ENCODE assay signal across 8 cellular contexts in the genomic region with DNA sequence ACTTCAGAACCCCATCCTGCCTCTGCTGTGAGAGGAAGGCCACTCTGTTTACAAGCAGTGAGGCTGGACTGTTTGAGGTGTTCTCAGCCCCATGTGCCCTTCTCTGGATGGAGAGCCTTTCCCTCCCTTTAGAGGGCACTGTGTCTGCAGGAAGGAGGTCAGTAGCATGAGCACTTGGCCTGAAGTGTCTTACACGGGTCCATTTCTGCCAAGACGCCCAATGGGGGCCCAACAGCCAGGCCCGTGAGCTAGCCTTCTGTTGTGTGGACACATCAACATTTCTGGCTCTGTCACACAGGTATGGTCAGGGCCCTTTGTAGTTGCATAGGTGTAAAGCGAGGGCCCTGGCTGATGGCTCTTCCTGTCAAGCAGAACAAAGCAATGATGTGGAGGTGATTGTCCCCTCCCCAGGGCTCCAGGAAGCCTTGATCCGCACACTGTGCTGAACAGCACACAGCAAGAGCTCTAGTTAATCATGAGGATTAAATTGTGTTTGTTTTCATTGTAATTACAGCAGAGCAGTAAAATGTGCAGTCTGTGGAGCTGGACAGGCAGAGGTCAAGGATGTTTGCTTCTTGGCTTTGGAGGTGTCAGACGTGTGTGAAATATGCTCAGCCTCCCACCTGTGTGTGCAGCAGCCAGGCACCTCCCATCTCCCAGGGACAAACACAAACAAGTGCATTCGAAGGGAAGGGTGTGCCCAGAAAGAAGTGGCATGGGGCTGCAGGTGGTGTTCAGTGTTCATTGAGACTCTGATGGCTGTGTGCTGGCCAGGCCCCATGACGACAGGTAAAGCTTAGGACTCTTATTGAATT.
DNase-seq lines count a peak whose midpoint lies in the region; ATAC-seq and TF ChIP-seq lines count a peak whose summit lies in the region.

No MANE protein-coding gene starts in this region.

- CTCF ChIA-PET in PC-3 (lab: Charles Lee), result no interaction called here
- CTCF ChIA-PET in T-cell (lab: Charles Lee), result no interaction called here

- H3K27ac Mint-ChIP-seq in T-cell, result peak overlapping the region in 1 of 2 donors; percentile 24
- H3K27ac Mint-ChIP-seq in immature natural killer cell, result no peak overlapping the region

- H3K9me3 Mint-ChIP-seq in T-cell (no peaks in the 10 kb centered on the region), immature natural killer cell (no peaks in the 10 kb centered on the region)

- H3K4me3 ChIP-seq in AG10803 (ENCODE audit: low read length) (no peak overlapping the region), PC-3 (ENCODE audit: low read length) (no peak overlapping the region), uterus (no peak overlapping the region)

- TF ChIP-seq POLR2A in uterus (IDR thresholded peaks at IDR 0.05), result no peak

- no peaks in the 10 kb centered on the region for H3F3A ChIP-seq in PC-3 (ENCODE audit: low read length, unreplicated experiment)

- TF ChIP-seq CTCF in AG10803 (conservative IDR thresholded peaks at IDR 0.05; ENCODE audit: low read length), result peak; percentile 39
- peak; percentile 51 for TF ChIP-seq CTCF in PC-3 (conservative IDR thresholded peaks at IDR 0.05; ENCODE audit: low read depth, low read length)
- peak in 1 of 4 experiments; percentile 5 for TF ChIP-seq CTCF in uterus (IDR thresholded peaks at IDR 0.05)

- H3K4me3 Mint-ChIP-seq in T-cell (no peak overlapping the region), immature natural killer cell (no peak overlapping the region)

- H3K27ac ChIP-seq in PC-3 (ENCODE audit: low read length) (no peak overlapping the region), uterus (no peak overlapping the region)

- H3K36me3 Mint-ChIP-seq in T-cell, result no peaks in the 10 kb centered on the region
- H3K36me3 Mint-ChIP-seq in immature natural killer cell, result no peaks in the 10 kb centered on the region

- no TSS peak for BruUV-seq in PC-3 (replicated peaks; lab: Mats Ljungman, UMichigan)

- intact Hi-C loops in PC-3 (cut with micrococcal nuclease), result no loop called here
- intact Hi-C loops in uterus (cut with DNase I; ENCODE audit: low total_unique reads), result no loop called here

- no peaks in the 10 kb centered on the region for H3K36me3 ChIP-seq in PC-3 (ENCODE audit: low read depth, low read length)
- H3K36me3 ChIP-seq in uterus, result no peaks in the 10 kb centered on the region

- H3K27me3 ChIP-seq in PC-3 (ENCODE audit: low read length) (no peaks in the 10 kb centered on the region), uterus (no peaks in the 10 kb centered on the region)

- ATAC-seq in PC-3 (peak; percentile 60; the same call in 1 of the 2 replicates), T-cell (replicated peaks in 1 of 4) (no peak)

- H3K9ac ChIP-seq in PC-3 (ENCODE audit: low read length), result no peak overlapping the region

- H2AFZ ChIP-seq in PC-3 (ENCODE audit: low read length), result no peak overlapping the region

- DNase-seq in AG10803 (ENCODE audit: low read depth) (peak; percentile 13), H4 (ENCODE audit: low spot score) (peak; percentile 43), PC-3 (peak; percentile 18), iPS-NIHi7 (ENCODE audit: extremely low spot score) (peak; percentile 56), T-cell (no peak), uterus (no peak), immature natural killer cell (no peak)
- DNase-seq in activated CD4-positive, CD25-positive, alpha-beta regulatory T cell treated with anti-CD3 and anti-CD28 coated beads, Interleukin-2, amount 50 U/mL, for 72 hours, result no peak

- H3K9me3 ChIP-seq in PC-3 (ENCODE audit: low read length), result no peaks in the 10 kb centered on the region
- H3K9me3 ChIP-seq in uterus, result no peaks in the 10 kb centered on the region

- H3K79me2 ChIP-seq in PC-3 (ENCODE audit: low read length), result peaks cover 40% of the 10 kb centered on the region

- peaks cover 0 to 2% of the 10 kb centered on the region in 2 donors for H3K27me3 Mint-ChIP-seq in T-cell
- peaks cover 0 to 10% (median 3%) of the 10 kb centered on the region in 3 donors for H3K27me3 Mint-ChIP-seq in immature natural killer cell (ENCODE audit: low read depth in 3 of 3)

- POLR2A ChIA-PET in PC-3 (lab: Charles Lee; ENCODE audit: unreplicated experiment), result no interaction called here
- POLR2A ChIA-PET in T-cell (lab: Charles Lee), result no interaction called here

- peaks cover 7 to 32% (median 19%) of the 10 kb centered on the region in 3 donors for H3K4me1 Mint-ChIP-seq in T-cell
- peaks cover 0 to 3% of the 10 kb centered on the region in 2 donors for H3K4me1 Mint-ChIP-seq in immature natural killer cell

- H3K4me2 ChIP-seq in PC-3 (ENCODE audit: low read length), result no peak overlapping the region

- H3K4me1 ChIP-seq in PC-3 (ENCODE audit: insufficient read depth, low read length) (no peaks in the 10 kb centered on the region; the same call in 1 of the 2 replicates), uterus (no peaks in the 10 kb centered on the region)

- peaks cover 5% of the 10 kb centered on the region; the same call in 1 of the 2 replicates for H4K20me1 ChIP-seq in PC-3 (ENCODE audit: low read length)

- no peaks in the 10 kb centered on the region for H3K9me2 ChIP-seq in PC-3 (replicated peaks; ENCODE audit: low read length)

Comparison
In these comparisons a context has a peak if more than half of its experiments do, and no peak if none do; other contexts are left out.
1. DNase-seq: peak in AG10803 (single experiment), H4 (single experiment), PC-3 (single experiment) and iPS-NIHi7 (single experiment); none in T-cell (0 of 34), uterus (0 of 2), activated CD4-positive, CD25-positive, alpha-beta regulatory T cell treated with anti-CD3 and anti-CD28 coated beads, Interleukin-2, amount 50 U/mL, for 72 hours (single experiment) and immature natural killer cell (0 of 3).